29 cellular contexts compared by ENCODE assay signal in the genomic region with DNA sequence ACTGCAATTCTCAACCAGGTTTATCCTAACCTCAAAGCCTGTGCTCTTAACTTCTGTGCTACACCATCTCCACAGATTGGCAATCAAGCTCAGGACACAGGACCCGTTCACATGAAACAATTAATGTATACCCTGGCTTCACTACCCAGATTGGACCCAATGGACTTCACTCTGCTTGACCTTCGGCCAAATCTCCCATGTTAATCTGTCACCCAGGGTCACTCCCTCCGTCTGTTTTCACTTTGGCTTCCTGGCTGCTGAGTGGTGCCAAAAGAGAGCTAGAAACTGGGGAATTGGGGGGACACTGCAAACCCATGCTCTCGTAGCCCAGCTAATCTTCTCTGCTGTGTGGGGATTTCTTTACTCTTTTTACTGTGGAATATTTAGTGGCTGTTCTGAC.
"Had no signal": no experiment of that assay in that cellular context is flagged by ENCODE, and none has a peak within 500 bp of the region (broad histone marks: within the 10 kb centered on the region; RNA-seq: fewer than 3 reads in every experiment).

No MANE protein-coding gene starts in this region.

- H3K4me3 ChIP-seq: coronary artery, esophagus squamous epithelium, heart right ventricle, prostate gland, right atrium auricular region, sigmoid colon, testis, tibial artery, upper lobe of left lung had no signal

- H3K27ac ChIP-seq: coronary artery, esophagus squamous epithelium, heart right ventricle, prostate gland, right atrium auricular region, sigmoid colon, testis, tibial artery, upper lobe of left lung had no signal

- H3K9me3 ChIP-seq: esophagus squamous epithelium, prostate gland, testis, tibial artery, upper lobe of left lung had no signal

- H3K36me3 ChIP-seq: esophagus squamous epithelium, heart right ventricle, prostate gland, right atrium auricular region, sigmoid colon, tibial artery, upper lobe of left lung had no signal

- H3K27me3 ChIP-seq: esophagus squamous epithelium, heart right ventricle, right atrium auricular region, sigmoid colon, testis, tibial artery, upper lobe of left lung had no signal

- H3K4me1 ChIP-seq: esophagus squamous epithelium, heart right ventricle, prostate gland, right atrium auricular region, sigmoid colon, testis, tibial artery, upper lobe of left lung had no signal

- FAIRE-seq: endometrium had no signal

- DNase-seq: dermis blood vessel endothelial cell; effector memory CD8-positive, alpha-beta T cell; erythroblast; esophagus squamous epithelium; foreskin melanocyte; glutamatergic neuron; heart right ventricle; hypothalamus; immature natural killer cell; islet precursor cell; kidney glomerular epithelial cell; left colon; mesenchymal stem cell; midbrain; naive thymus-derived CD4-positive, alpha-beta T cell; nucleus accumbens; sigmoid colon; stimulated activated CD4-positive, alpha-beta T cell treated with anti-CD3 and anti-CD28 coated beads, Interleukin-2, amount 100 ng/mL, for 24 hours; stimulated activated CD4-positive, alpha-beta T cell treated with anti-CD3 and anti-CD28 coated beads, Interleukin-4, amount 100 ng/mL, for 24 hours; stimulated activated naive CD4-positive, alpha-beta T cell treated with Interleukin-2 at 50 U/mL for 16 hours; substantia nigra; testis; tibial artery; upper lobe of left lung had no signal

- ATAC-seq: effector memory CD8-positive, alpha-beta T cell; heart right ventricle; naive thymus-derived CD4-positive, alpha-beta T cell; stimulated activated effector memory CD8-positive, alpha-beta T cell treated with anti-CD3 and anti-CD28 coated beads, Interleukin-12 subunit alpha, Interleukin-12 subunit beta, amount 100 ng/mL, for 72 hours had no signal
